29 cellular contexts compared by ENCODE assay signal in genomic region chr19:6911523-6911922, GRCh38. TPM values are rescaled to one million over a fixed set of nuclear protein-coding genes. Genes with fewer than 3 reads are reported as not detected.
"Had no signal": no experiment of that assay in that cellular context is flagged by ENCODE, and none has a peak within 500 bp of the region (broad histone marks: within the 10 kb centered on the region; RNA-seq: fewer than 3 reads in every experiment).

No MANE protein-coding gene starts in this region.

- H3K36me3 ChIP-seq: adrenal gland, esophagus muscularis mucosa, gastrocnemius medialis, heart left ventricle had no signal

- H3K27me3 ChIP-seq: adrenal gland, esophagus muscularis mucosa, foreskin keratinocyte, gastrocnemius medialis, heart left ventricle had no signal

- H3K4me3 ChIP-seq: adrenal gland, coronary artery, dorsolateral prefrontal cortex, esophagus muscularis mucosa, gastrocnemius medialis, heart left ventricle had no signal

- ATAC-seq: activated CD4-positive, alpha-beta T cell treated with anti-CD3 and anti-CD28 coated beads for 36 hours; activated CD8-positive, alpha-beta memory T cell treated with anti-CD3 and anti-CD28 coated beads, Interleukin-2, amount 10 ng/mL, durations not matched to agents 7 days and 5 days; activated CD8-positive, alpha-beta T cell treated with anti-CD3 and anti-CD28 coated beads, Interleukin-2, amount 10 ng/mL, durations not matched to agents 7 days and 5 days; activated naive CD8-positive, alpha-beta T cell treated with anti-CD3 and anti-CD28 coated beads, Interleukin-2, amount 50 U/mL, for 24 hours; foreskin keratinocyte; gastrocnemius medialis; heart left ventricle had no signal

- H3K4me1 ChIP-seq: adrenal gland, esophagus muscularis mucosa, foreskin keratinocyte, gastrocnemius medialis, heart left ventricle had no signal

- DNase-seq: activated CD4-positive, alpha-beta memory T cell treated with anti-CD3 and anti-CD28 coated beads for 36 hours; activated CD4-positive, alpha-beta T cell treated with anti-CD3 and anti-CD28 coated beads for 36 hours; activated CD4-positive, alpha-beta T cell treated with anti-CD3 and anti-CD28 coated beads, Interleukin-2, amount 10 ng/mL, durations not matched to agents 24 days and 14 days; activated CD4-positive, CD25-positive, alpha-beta regulatory T cell; activated CD4-positive, CD25-positive, alpha-beta regulatory T cell treated with anti-CD3 and anti-CD28 coated beads, Interleukin-2, amount 50 U/mL, for 72 hours; activated CD8-positive, alpha-beta memory T cell treated with anti-CD3 and anti-CD28 coated beads, Interleukin-2, amount 10 ng/mL, durations not matched to agents 7 days and 5 days; activated CD8-positive, alpha-beta memory T cell treated with anti-CD3 and anti-CD28 coated beads, Interleukin-2, amount 50 U/mL, for 4 hours; activated CD8-positive, alpha-beta T cell treated with anti-CD3 and anti-CD28 coated beads, Interleukin-2, amount 10 ng/mL, durations not matched to agents 7 days and 5 days; activated effector memory CD4-positive, alpha-beta T cell treated with anti-CD3 and anti-CD28 coated beads, Interleukin-2, amount 50 U/mL, for 16 hours; activated naive CD4-positive, alpha-beta T cell treated with anti-CD3 and anti-CD28 coated beads for 36 hours; activated naive CD8-positive, alpha-beta T cell treated with anti-CD3 and anti-CD28 coated beads for 36 hours; activated naive CD8-positive, alpha-beta T cell treated with anti-CD3 and anti-CD28 coated beads, Interleukin-2, amount 50 U/mL, for 24 hours; activated T-cell treated with anti-CD3 and anti-CD28 coated beads, Interleukin-2, amount 50 U/mL, for 1 hour; activated T-cell treated with anti-CD3 and anti-CD28 coated beads, Interleukin-2, amount 50 U/mL, for 48 hours; adrenal gland; amygdala; aorta; dorsolateral prefrontal cortex; effector memory CD4-positive, alpha-beta T cell; erythroblast; foreskin keratinocyte; gastrocnemius medialis; glutamatergic neuron; heart left ventricle; T-helper 2 cell had no signal

- H3K27ac ChIP-seq: adrenal gland, coronary artery, dorsolateral prefrontal cortex, esophagus muscularis mucosa, foreskin keratinocyte, gastrocnemius medialis, heart left ventricle had no signal

RNA-seq across cellular contexts. Expression of gene ADGRE1, which starts 24.1 kb away (rescaled TPM):
- total RNA-seq: bronchial epithelial cell, cerebellum, foreskin keratinocyte had no signal
- polyA plus RNA-seq: foreskin keratinocyte had no signal
